ENCODE assay signal across 15 cellular contexts in genomic region chr3:197519801-197520211, GRCh38. TPM values are rescaled to one million over a fixed set of nuclear protein-coding genes. Genes with fewer than 3 reads are reported as not detected.
DNase-seq lines count a peak whose midpoint lies in the region; ATAC-seq and TF ChIP-seq lines count a peak whose summit lies in the region.
"Had no signal": no experiment of that assay in that cellular context is flagged by ENCODE, and none has a peak within 500 bp of the region (broad histone marks: within the 10 kb centered on the region; RNA-seq: fewer than 3 reads in every experiment).

No MANE protein-coding gene starts in this region.

- H3K27ac Mint-ChIP-seq in GM23338 (no peak overlapping the region), WTC11 (no peak overlapping the region)

- H3F3A ChIP-seq in GM23338 (replicated peaks; ENCODE audit: low read depth), result no peaks in the 10 kb centered on the region; the same call in 1 of the 2 replicates

- H3K4me3 Mint-ChIP-seq in GM23338 (no peak overlapping the region), WTC11 (no peak overlapping the region)
- H3K4me3 Mint-ChIP-seq: CD4-positive, alpha-beta T cell had no signal

- no peak overlapping the region for H3K4me2 ChIP-seq in GM23338

- H3K9me3 ChIP-seq in A673 (ENCODE audit: low read depth, low read length, poor library complexity, severe bottlenecking) (no peaks in the 10 kb centered on the region), mucosa of rectum (ENCODE audit: control insufficient read depth in 2 of 2, low read length in 2 of 2) (no peaks in the 10 kb centered on the region)

- DNase-seq in A673 (ENCODE audit: low spot score), result no peak
- no peak for DNase-seq in GM23338 (ENCODE audit: low spot score)
- DNase-seq in WTC11 (ENCODE audit: low spot score), result peak; percentile 44
- DNase-seq in activated gamma-delta T cell treated with Interleukin-2 at 50 U/mL for 16 hours, result no peak
- no peak for DNase-seq in HuH-7.5 (ENCODE audit: low spot score)
- DNase-seq: activated CD8-positive, alpha-beta memory T cell treated with anti-CD3 and anti-CD28 coated beads, Interleukin-2, amount 50 U/mL, for 4 hours; CD4-positive, alpha-beta T cell; GDM1; NCI-H1930; SIG-M5 had no signal

- H2AFZ ChIP-seq in GM23338, result no peak overlapping the region
- H2AFZ ChIP-seq: parathyroid adenoma had no signal

- peak; percentile 50 for ATAC-seq in GM23338
- ATAC-seq in WTC11, result peak; percentile 25; the same call in 1 of the 2 replicates
- ATAC-seq in HG03175 (IDR thresholded peaks at IDR 0.05; ENCODE audit: unreplicated experiment), result no peak
- ATAC-seq in HG02678 (IDR thresholded peaks at IDR 0.05; ENCODE audit: unreplicated experiment), result no peak

- no peaks in the 10 kb centered on the region for H3K27me3 ChIP-seq in A673 (replicated peaks; ENCODE audit: insufficient read depth, low read depth, low read length, poor library complexity)
- H3K27me3 ChIP-seq in GM23338 (ENCODE audit: insufficient read depth), result no peaks in the 10 kb centered on the region
- no peaks in the 10 kb centered on the region for H3K27me3 ChIP-seq in mucosa of rectum (ENCODE audit: control insufficient read depth in 2 of 2, insufficient read depth in 2 of 2, low read length in 2 of 2)

- H3K27me3 Mint-ChIP-seq in GM23338 (ENCODE audit: insufficient read depth, low read depth, poor library complexity) (peaks cover 8% of the 10 kb centered on the region), WTC11 (ENCODE audit: low read depth) (no peaks in the 10 kb centered on the region)
- H3K27me3 Mint-ChIP-seq: CD4-positive, alpha-beta T cell had no signal

- H3K4me1 ChIP-seq in A673 (ENCODE audit: insufficient read depth, low read length, poor library complexity, severe bottlenecking), result peaks cover 61% of the 10 kb centered on the region
- peaks cover 11% of the 10 kb centered on the region; the same call in 1 of the 2 replicates for H3K4me1 ChIP-seq in GM23338 (ENCODE audit: insufficient read depth)
- H3K4me1 ChIP-seq in mucosa of rectum (ENCODE audit: control insufficient read depth in 2 of 2, insufficient read depth in 2 of 2, low read length in 2 of 2), result peaks cover 32 to 34% of the 10 kb centered on the region in 2 donors
- H3K4me1 ChIP-seq: parathyroid adenoma had no signal

- H3K4me3 ChIP-seq in A673 (ENCODE audit: low read depth, low read length, poor library complexity, severe bottlenecking) (no peak overlapping the region), GM23338 (no peak overlapping the region), mucosa of rectum (ENCODE audit: low read length in 2 of 2) (peak overlapping the region; percentile 8 to 51)
- H3K4me3 ChIP-seq: lung had no signal

- POLR2A ChIA-PET in A673 (lab: Charles Lee; ENCODE audit: low non-redundant PET) (no interaction called here), WTC11 (lab: Charles Lee) (interaction anchor here (0.6 kb wide), 1 partner anchor 47 kb away, joined by 4 read pairs; no protein-coding TSS in a partner anchor)

- H3K9ac ChIP-seq in mucosa of rectum (ENCODE audit: low read depth in 1 of 2, low read length in 2 of 2), result peak overlapping the region; percentile 14 to 80
- H3K9ac ChIP-seq: parathyroid adenoma had no signal

- no peaks in the 10 kb centered on the region for H4K20me1 ChIP-seq in GM23338 (replicated peaks; ENCODE audit: insufficient read depth)

- intact Hi-C loops in A673 (cut with micrococcal nuclease; ENCODE audit: unreplicated experiment), result loop anchor here (10.0 kb wide), 1 partner anchor 515 kb away; no protein-coding TSS in a partner anchor

- CTCF ChIA-PET in A673 (lab: Charles Lee) (no interaction called here), WTC11 (lab: Charles Lee) (interaction anchor here (1.4 kb wide), 1 partner anchor 15 kb away, joined by 3 read pairs; no protein-coding TSS in a partner anchor)

- no peaks in the 10 kb centered on the region for H3K79me2 ChIP-seq in GM23338 (replicated peaks; ENCODE audit: insufficient read depth)
- H3K79me2 ChIP-seq: parathyroid adenoma had no signal

- peaks cover 7% of the 10 kb centered on the region for H3K9me3 Mint-ChIP-seq in GM23338
- 0 out of 2 replicates have a peak, but pooled peaks cover 3% of the 10 kb centered on the region for H3K9me3 Mint-ChIP-seq in WTC11
- H3K9me3 Mint-ChIP-seq: CD4-positive, alpha-beta T cell had no signal

- TF ChIP-seq CTCF in A673 (conservative IDR thresholded peaks at IDR 0.05; ENCODE audit: low read depth, low read length) (0 out of 2 replicates have a peak, but pooled peaks have one; percentile 15), GM23338 (conservative IDR thresholded peaks at IDR 0.05; ENCODE audit: low read depth in 2 of 2) (no peak; a peak in 1 of 4 replicates), WTC11 (IDR thresholded peaks at IDR 0.05) (no peak)

- H3K36me3 ChIP-seq in A673 (ENCODE audit: insufficient read depth, low read length, poor library complexity, severe bottlenecking) (no peaks in the 10 kb centered on the region), GM23338 (ENCODE audit: insufficient read depth) (no peaks in the 10 kb centered on the region), mucosa of rectum (ENCODE audit: control insufficient read depth in 2 of 2, insufficient read depth in 2 of 2, low read length in 2 of 2) (peaks cover 13 to 20% of the 10 kb centered on the region in 2 donors)

- BruUV-seq in A673 (replicated peaks; lab: Mats Ljungman, UMichigan), result no TSS peak

- H3K27ac ChIP-seq in A673 (ENCODE audit: low read depth, low read length, poor library complexity, severe bottlenecking), result peak overlapping the region; percentile 82
- H3K27ac ChIP-seq in GM23338 (ENCODE audit: low read depth), result no peak overlapping the region
- H3K27ac ChIP-seq in mucosa of rectum (ENCODE audit: low read depth in 2 of 2, low read length in 2 of 2), result peak overlapping the region; percentile 94 to 97
- H3K27ac ChIP-seq: parathyroid adenoma had no signal

- no peaks in the 10 kb centered on the region for H3K9me2 ChIP-seq in GM23338 (ENCODE audit: insufficient read depth)

- H3K4me1 Mint-ChIP-seq in GM23338, result peaks cover 46% of the 10 kb centered on the region
- H3K4me1 Mint-ChIP-seq in WTC11, result peaks cover 50% of the 10 kb centered on the region

- H3K36me3 Mint-ChIP-seq in GM23338 (ENCODE audit: low read depth), result peaks cover 28% of the 10 kb centered on the region
- peaks cover 4% of the 10 kb centered on the region for H3K36me3 Mint-ChIP-seq in WTC11

TF ChIP-seq in GM23338, 12 proteins besides CTCF, POLR2A, EP300 and RAD21 (continues in another document):
- TF ChIP-seq JUNB (IDR thresholded peaks at IDR 0.05; ENCODE audit: unreplicated experiment) (no peak), POLR2AphosphoS5 (IDR thresholded peaks at IDR 0.05; ENCODE audit: low read depth) (no peak), EZH2phosphoT487 (IDR thresholded peaks at IDR 0.05; ENCODE audit: unreplicated experiment) (no peak), STAT1 (IDR thresholded peaks at IDR 0.05; ENCODE audit: unreplicated experiment) (no peak), NANOG (IDR thresholded peaks at IDR 0.05; ENCODE audit: borderline replicate concordance) (no peak), EZH2 (IDR thresholded peaks at IDR 0.05; ENCODE audit: low read depth, unreplicated experiment) (no peak)

TF ChIP-seq in WTC11, 78 proteins besides CTCF, POLR2A, EP300 and RAD21:
- no peak for TF ChIP-seq MAX (CRISPR knock-in tag; IDR thresholded peaks at IDR 0.05)
- TF ChIP-seq PRDM15 (CRISPR knock-in tag; IDR thresholded peaks at IDR 0.05), result peak; percentile 58

RNA-seq across cellular contexts. Expression of gene BDH1, which starts 36.0 kb away (rescaled TPM):
- 57.6 and 62.1 TPM in 2 replicates for total RNA-seq in A673 (2021)
- 11.2 and 18.1 TPM in 2 replicates for total RNA-seq in GM23338 (2014; rRNA removed; shearing (Covaris generic))
- polyA plus RNA-seq in GM23338 (2016; fragmentation: Nextera tagmentation; extraction: Ambion mirVana), result 17.1 and 19.3 TPM in 2 replicates
- total RNA-seq in WTC11 (2021), result 26.8 to 32.5 TPM (median 29.9 TPM) in 3 replicates

Comparison
In these comparisons a context has a peak if more than half of its experiments do, and no peak if none do; other contexts are left out.
1. H3K4me3 ChIP-seq: peak in mucosa of rectum (2 of 2); none in A673 (single experiment) and GM23338 (single experiment).
2. ATAC-seq: peak in GM23338 (single experiment) and WTC11 (single experiment); none in HG03175 (single experiment) and HG02678 (single experiment).